23 cellular contexts compared by ENCODE assay signal in genomic region chr13:37457594-37457993, GRCh38.
"Had no signal": no experiment of that assay in that cellular context is flagged by ENCODE, and none has a peak within 500 bp of the region (broad histone marks: within the 10 kb centered on the region; RNA-seq: fewer than 3 reads in every experiment).

No MANE protein-coding gene starts in this region.

- H3K36me3 Mint-ChIP-seq: activated naive CD8-positive, alpha-beta T cell; natural killer cell treated with Interleukin-12 subunit alpha and Interleukin-12 subunit beta and Interleukin-15 and Interleukin-18, amount 100 ng/mL, for 72 hours; type B pancreatic cell had no signal

- H3K4me1 ChIP-seq: right atrium auricular region had no signal

- DNase-seq: activated B cell treated with CpG ODN at 0.5 μM for 24 hours; activated CD4-positive, alpha-beta T cell treated with anti-CD3 and anti-CD28 coated beads for 48 hours; activated CD8-positive, alpha-beta memory T cell treated with anti-CD3 and anti-CD28 coated beads, Interleukin-2, amount 50 U/mL, for 48 hours; activated gamma-delta T cell treated with Interleukin-2 at 50 U/mL for 16 hours; amygdala; brain microvascular endothelial cell; cerebellar nuclear complex; dorsolateral prefrontal cortex; endodermal cell; erythroblast; hypothalamus; kidney glomerular epithelial cell; nucleus accumbens; stimulated activated CD4-positive, alpha-beta T cell treated with anti-CD3 and anti-CD28 coated beads, Interleukin-4, amount 100 ng/mL, for 4 hours; stimulated activated CD8-positive, alpha-beta memory T cell treated with anti-CD3 and anti-CD28 coated beads, Interleukin-4, amount 100 ng/mL, for 48 hours; stimulated activated naive CD4-positive, alpha-beta T cell treated with Interleukin-2 at 50 U/mL for 16 hours had no signal

- ATAC-seq: natural killer cell treated with Interleukin-12 subunit alpha and Interleukin-12 subunit beta and Interleukin-15 and Interleukin-18, amount 100 ng/mL, for 72 hours had no signal

- H3K27ac Mint-ChIP-seq: activated B cell treated with CpG ODN at 0.5 μM for 24 hours; activated naive CD8-positive, alpha-beta T cell; endodermal cell; natural killer cell treated with Interleukin-12 subunit alpha and Interleukin-12 subunit beta and Interleukin-15 and Interleukin-18, amount 100 ng/mL, for 72 hours; progenitor cell of endocrine pancreas; T-helper 2 cell treated with Interferon-gamma antibody and Interleukin-4, amounts not matched to agents 5 μg/mL and 100 μg/mL, for 36 hours; type B pancreatic cell had no signal

- H3K4me3 Mint-ChIP-seq: activated B cell treated with CpG ODN at 0.5 μM for 24 hours; activated naive CD8-positive, alpha-beta T cell; endodermal cell; natural killer cell treated with Interleukin-12 subunit alpha and Interleukin-12 subunit beta and Interleukin-15 and Interleukin-18, amount 100 ng/mL, for 72 hours; T-helper 2 cell treated with Interferon-gamma antibody and Interleukin-4, amounts not matched to agents 5 μg/mL and 100 μg/mL, for 36 hours; type B pancreatic cell had no signal

- H3K36me3 ChIP-seq: brain microvascular endothelial cell, right atrium auricular region had no signal

- H3K27me3 Mint-ChIP-seq: activated B cell treated with CpG ODN at 0.5 μM for 24 hours; activated naive CD8-positive, alpha-beta T cell; natural killer cell treated with Interleukin-12 subunit alpha and Interleukin-12 subunit beta and Interleukin-15 and Interleukin-18, amount 100 ng/mL, for 72 hours; progenitor cell of endocrine pancreas; type B pancreatic cell had no signal

- H3K27ac ChIP-seq: brain microvascular endothelial cell, dorsolateral prefrontal cortex, right atrium auricular region had no signal

- H3K4me1 Mint-ChIP-seq: activated B cell treated with CpG ODN at 0.5 μM for 24 hours, endodermal cell had no signal

- H3K9me3 Mint-ChIP-seq: type B pancreatic cell had no signal

- H3K4me2 ChIP-seq: smooth muscle cell had no signal

- H3K9me3 ChIP-seq: right atrium auricular region had no signal

- H3K4me3 ChIP-seq: dorsolateral prefrontal cortex, right atrium auricular region, smooth muscle cell had no signal

- H3K27me3 ChIP-seq: brain microvascular endothelial cell, dorsolateral prefrontal cortex, right atrium auricular region had no signal
